ENCODE assay signal across 29 cellular contexts in genomic region chr10:109261231-109261630, GRCh38.
DNase-seq lines count a peak whose midpoint lies in the region; ATAC-seq and TF ChIP-seq lines count a peak whose summit lies in the region.
"Had no signal": no experiment of that assay in that cellular context is flagged by ENCODE, and none has a peak within 500 bp of the region (broad histone marks: within the 10 kb centered on the region; RNA-seq: fewer than 3 reads in every experiment).

No MANE protein-coding gene starts in this region.

- peak overlapping the region; percentile 50 for H4K91ac ChIP-seq in mesenchymal stem cell (ENCODE audit: low read length)

- no peaks in the 10 kb centered on the region for H3K9me3 ChIP-seq in right atrium auricular region
- peaks cover 6% of the 10 kb centered on the region for H3K9me3 ChIP-seq in mesenchymal stem cell (ENCODE audit: control insufficient read depth, low read length)
- H3K9me3 ChIP-seq: A549, BE2C had no signal

- TF ChIP-seq CTCF in right atrium auricular region (IDR thresholded peaks at IDR 0.05) = no peak

- no peak overlapping the region for H2AK5ac ChIP-seq in mesenchymal stem cell (ENCODE audit: low read length, severe bottlenecking)

- no peak overlapping the region for H3K9ac ChIP-seq in mesenchymal stem cell (ENCODE audit: low read length)
- H3K9ac ChIP-seq: BLaER1; BLaER1 treated with 17β-estradiol and CSF1 and Interleukin-3, amounts not matched to agents 10 nM and 100 nM had no signal

- H3K4ac ChIP-seq in mesenchymal stem cell (ENCODE audit: low read depth in 1 of 2, low read length in 2 of 2) = no peak overlapping the region

- no peak overlapping the region for H3K18ac ChIP-seq in mesenchymal stem cell (ENCODE audit: low read depth in 1 of 2, low read length in 2 of 2)

- H2BK12ac ChIP-seq in mesenchymal stem cell (ENCODE audit: low read length in 2 of 2) = peak overlapping the region in 1 of 2 experiments; percentile 23

- H3K14ac ChIP-seq in mesenchymal stem cell (ENCODE audit: low read length in 2 of 2) = no peak overlapping the region

- peak; percentile 51 for DNase-seq in Right ventricle myocardium inferior (ENCODE audit: missing footprints)
- DNase-seq in right atrium auricular region (ENCODE audit: low spot score) = no peak
- DNase-seq in mesenchymal stem cell = no peak
- no peak for DNase-seq in iPS-NIHi7 (ENCODE audit: extremely low spot score)
- DNase-seq: 8988T; ACHN; AML-193; BE2C; C1 segment of cervical spinal cord; Caco-2; Calu3; CD4-positive, alpha-beta memory T cell; CD4-positive, alpha-beta T cell; CD4-positive, CD25-positive, alpha-beta regulatory T cell; CD8-positive, alpha-beta memory T cell; CD8-positive, alpha-beta T cell; COR-L47; DMS 273 treated with DMSO at 0.1 percent for 48 hours; DMS153; DMS53; DMS79; DMS79 treated with DMSO at 0.1 percent for 48 hours; DND-41; EL had no signal

- H3K36me3 ChIP-seq in right atrium auricular region (no peaks in the 10 kb centered on the region), mesenchymal stem cell (ENCODE audit: control insufficient read depth in 1 of 2, insufficient read depth in 2 of 2, low read depth in 1 of 2, low read length in 2 of 2) (no peaks in the 10 kb centered on the region)
- H3K36me3 ChIP-seq: BE2C; BLaER1; BLaER1 treated with 17β-estradiol and CSF1 and Interleukin-3, amounts not matched to agents 10 nM and 100 nM had no signal

- H3K4me1 ChIP-seq in right atrium auricular region (no peaks in the 10 kb centered on the region), mesenchymal stem cell (ENCODE audit: control insufficient read depth, insufficient read depth, low read depth, low read length) (no peaks in the 10 kb centered on the region)
- H3K4me1 ChIP-seq: A549; BE2C; BLaER1; BLaER1 treated with 17β-estradiol and CSF1 and Interleukin-3, amounts not matched to agents 10 nM and 100 nM had no signal

- ATAC-seq in Right ventricle myocardium inferior = no peak
- ATAC-seq: A549; CD8-positive, alpha-beta T cell had no signal

- no peak overlapping the region for H4K8ac ChIP-seq in mesenchymal stem cell (ENCODE audit: low read length)

- H3K4me3 ChIP-seq in right atrium auricular region (no peak overlapping the region), mesenchymal stem cell (ENCODE audit: insufficient read depth in 1 of 2, low read depth in 1 of 2, low read length in 2 of 2) (no peak overlapping the region)
- H3K4me3 ChIP-seq: A549; BLaER1; BLaER1 treated with 17β-estradiol and CSF1 and Interleukin-3, amounts not matched to agents 10 nM and 100 nM had no signal

- H3K27me3 ChIP-seq in right atrium auricular region (no peaks in the 10 kb centered on the region), mesenchymal stem cell (ENCODE audit: control insufficient read depth in 1 of 2, insufficient read depth in 1 of 2, low read length in 2 of 2) (no peaks in the 10 kb centered on the region)
- H3K27me3 ChIP-seq: BE2C; BLaER1; BLaER1 treated with 17β-estradiol and CSF1 and Interleukin-3, amounts not matched to agents 10 nM and 100 nM had no signal

- H3K4me2 ChIP-seq in mesenchymal stem cell (ENCODE audit: low read length, poor library complexity, severe bottlenecking) = no peak overlapping the region
- H3K4me2 ChIP-seq: A549; BLaER1; BLaER1 treated with 17β-estradiol and CSF1 and Interleukin-3, amounts not matched to agents 10 nM and 100 nM had no signal

- no peaks in the 10 kb centered on the region for H3K79me1 ChIP-seq in mesenchymal stem cell (replicated peaks; ENCODE audit: low read length, poor library complexity, severe bottlenecking)

- 97% methylated on average over 2 of the region's 2 CpGs for WGBS in mesenchymal stem cell

- H2BK120ac ChIP-seq in mesenchymal stem cell (ENCODE audit: low read depth, low read length) = peak overlapping the region; percentile 34

- no peak overlapping the region for H2BK15ac ChIP-seq in mesenchymal stem cell (ENCODE audit: low read depth, poor library complexity, severe bottlenecking)

- H2BK5ac ChIP-seq in mesenchymal stem cell (ENCODE audit: low read depth, low read length, poor library complexity, severe bottlenecking) = no peak overlapping the region

- H2AFZ ChIP-seq in mesenchymal stem cell (ENCODE audit: low read depth, low read length) = no peak overlapping the region

- H3K27ac ChIP-seq in right atrium auricular region = no peak overlapping the region
- H3K27ac ChIP-seq in mesenchymal stem cell (ENCODE audit: low read length, poor library complexity, severe bottlenecking) = no peak overlapping the region
- H3K27ac ChIP-seq: 22Rv1; A549; BLaER1; BLaER1 treated with 17β-estradiol and CSF1 and Interleukin-3, amounts not matched to agents 10 nM and 100 nM; C4-2B had no signal

- H3K23ac ChIP-seq in mesenchymal stem cell (ENCODE audit: low read length in 2 of 2) = no peak overlapping the region

- intact Hi-C loops in Right ventricle myocardium inferior (cut with DNase I) = no loop called here
